Comparison of ENCODE assay signal across 1 cellular context in the genomic region with DNA sequence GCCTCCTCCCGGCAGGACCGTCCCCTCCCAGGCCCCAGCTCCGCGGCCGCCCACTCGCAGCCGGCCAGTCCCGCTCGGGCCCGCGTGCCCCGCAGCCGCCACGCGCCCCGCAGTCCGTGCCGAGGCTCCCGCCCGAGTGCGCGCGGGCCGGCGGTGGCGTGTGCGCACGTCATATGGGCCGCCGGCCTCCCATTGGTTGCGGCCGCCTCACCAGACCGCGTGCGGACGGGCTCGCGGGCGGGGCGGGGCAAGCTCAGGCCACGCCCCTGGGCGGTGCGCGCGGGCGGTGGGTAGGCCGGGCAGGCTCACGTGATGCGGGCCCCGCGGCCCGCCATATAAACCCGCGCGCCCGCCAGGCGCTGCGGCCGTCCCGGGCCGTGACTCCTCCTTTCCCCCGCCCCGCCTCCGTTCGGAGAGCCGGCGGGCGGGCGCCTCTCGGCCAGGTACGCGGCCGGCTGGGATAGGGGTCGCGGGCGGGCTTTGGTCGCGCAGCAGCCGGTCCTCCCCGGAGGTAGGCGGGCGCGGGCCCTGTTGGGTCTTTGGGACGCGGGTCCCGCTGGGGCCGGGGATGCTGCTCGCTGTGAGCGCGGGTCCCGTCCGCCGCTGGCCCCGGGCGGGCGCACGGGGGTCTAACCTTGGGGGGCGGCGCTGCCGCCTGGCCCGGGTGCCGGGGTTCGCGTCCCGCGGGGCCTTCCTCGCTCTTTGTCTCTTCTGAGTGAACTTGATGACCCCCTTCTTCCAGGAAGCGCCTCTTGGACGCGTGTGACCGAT.
A peak's percentile ranks its signal among the peaks of the same experiment; 100 is the strongest.
TF ChIP-seq lines count a peak whose summit lies in the region.

A gene (plus strand): TSS at position 362 of the 771 bp plus-strand sequence. CDS start 408 bp downstream, at position 770.

TF ChIP-seq in K562, 482 proteins besides CTCF, POLR2A, EP300 and RAD21 (continued from another document and continues in another):
- TF ChIP-seq YY1 (IDR thresholded peaks at IDR 0.05; ENCODE audit: borderline replicate concordance in 1 of 3, control insufficient read depth in 1 of 3, extremely low read depth in 1 of 3, insufficient read depth in 3 of 3, insufficient read length in 1 of 3, insufficient replicate concordance in 2 of 3, low read depth in 1 of 3, low read length in 2 of 3) (peak in 2 of 3 experiments; percentile 73 to 85), GATAD2B (IDR thresholded peaks at IDR 0.05; ENCODE audit: borderline replicate concordance) (peak; percentile 100), MTA3 (IDR thresholded peaks at IDR 0.05; ENCODE audit: borderline replicate concordance) (peak; percentile 99), SREBF1 (IDR thresholded peaks at IDR 0.05; ENCODE audit: borderline replicate concordance, low read depth, low read length) (peak; percentile 100), HCFC1 (IDR thresholded peaks at IDR 0.05; ENCODE audit: low read depth, low read length) (peak; percentile 40), JUND (IDR thresholded peaks at IDR 0.05; ENCODE audit: borderline replicate concordance, low read depth, low read length) (no peak; the same call in 1 of the 2 replicates), JUND (tag; IDR thresholded peaks at IDR 0.05; ENCODE audit: borderline replicate concordance, low read depth, low read length) (peak; percentile 4; the same call in 1 of the 3 replicates), SIN3B (IDR thresholded peaks at IDR 0.05; ENCODE audit: low read depth) (peak; percentile 68), KLF1 (tag; IDR thresholded peaks at IDR 0.05) (no peak), ADNP (tag; IDR thresholded peaks at IDR 0.05) (no peak), SP2 (IDR thresholded peaks at IDR 0.05; ENCODE audit: extremely low read depth, low read depth, low read length, poor library complexity, severe bottlenecking) (no peak), GTF2A2 (tag; IDR thresholded peaks at IDR 0.05) (peak; percentile 67; the same call in 1 of the 2 replicates), CTBP1 (IDR thresholded peaks at IDR 0.05; ENCODE audit: borderline replicate concordance) (peak; percentile 99), PHB (CRISPR knock-in tag; IDR thresholded peaks at IDR 0.05) (0 out of 2 replicates have a peak, but pooled peaks have one; percentile 4), SMAD1 (IDR thresholded peaks at IDR 0.05; ENCODE audit: low read depth, low read length, partially characterized antibody) (peak; percentile 72), POLR2G (IDR thresholded peaks at IDR 0.05; ENCODE audit: low read depth, low read length) (peak; percentile 98), IFI16 (CRISPR knock-in tag; IDR thresholded peaks at IDR 0.05) (no peak), FOXK1 (CRISPR knock-in tag; IDR thresholded peaks at IDR 0.05; ENCODE audit: borderline replicate concordance) (no peak), CREB1 (IDR thresholded peaks at IDR 0.05) (peak; percentile 92), CREB1 (CRISPR knock-in tag; IDR thresholded peaks at IDR 0.05) (peak; percentile 80), HDAC1 (IDR thresholded peaks at IDR 0.05) (peak in 1 of 2 experiments; percentile 16; a peak in 1 of 4 replicates), ETV6 (IDR thresholded peaks at IDR 0.05; ENCODE audit: borderline replicate concordance in 1 of 2, low read depth in 2 of 2, low read length in 1 of 2) (peak in 1 of 2 experiments; percentile 51; a peak in 1 of 4 replicates), ETV6 (CRISPR knock-in tag; IDR thresholded peaks at IDR 0.05; ENCODE audit: borderline replicate concordance) (peak; percentile 88; the same call in 1 of the 2 replicates), PRPF4 (IDR thresholded peaks at IDR 0.05; ENCODE audit: insufficient read depth, low read depth, low read length, poor library complexity, severe bottlenecking) (no peak), BACH1 (tag; IDR thresholded peaks at IDR 0.05) (no peak), PML (IDR thresholded peaks at IDR 0.05; ENCODE audit: low read length) (peak; percentile 83), ELF4 (CRISPR knock-in tag; IDR thresholded peaks at IDR 0.05) (no peak), WHSC1 (IDR thresholded peaks at IDR 0.05; ENCODE audit: low read length) (no peak), NFYB (IDR thresholded peaks at IDR 0.05; ENCODE audit: extremely low read depth, insufficient read length) (peak; percentile 90)
- TF ChIP-seq, protein P1, sequence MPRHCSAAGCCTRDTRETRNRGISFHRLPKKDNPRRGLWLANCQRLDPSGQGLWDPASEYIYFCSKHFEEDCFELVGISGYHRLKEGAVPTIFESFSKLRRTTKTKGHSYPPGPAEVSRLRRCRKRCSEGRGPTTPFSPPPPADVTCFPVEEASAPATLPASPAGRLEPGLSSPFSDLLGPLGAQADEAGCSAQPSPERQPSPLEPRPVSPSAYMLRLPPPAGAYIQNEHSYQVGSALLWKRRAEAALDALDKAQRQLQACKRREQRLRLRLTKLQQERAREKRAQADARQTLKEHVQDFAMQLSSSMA (CRISPR knock-in tag; IDR thresholded peaks at IDR 0.05): peak; percentile 61; the same call in 1 of the 2 replicates
- TF ChIP-seq, protein P2, sequence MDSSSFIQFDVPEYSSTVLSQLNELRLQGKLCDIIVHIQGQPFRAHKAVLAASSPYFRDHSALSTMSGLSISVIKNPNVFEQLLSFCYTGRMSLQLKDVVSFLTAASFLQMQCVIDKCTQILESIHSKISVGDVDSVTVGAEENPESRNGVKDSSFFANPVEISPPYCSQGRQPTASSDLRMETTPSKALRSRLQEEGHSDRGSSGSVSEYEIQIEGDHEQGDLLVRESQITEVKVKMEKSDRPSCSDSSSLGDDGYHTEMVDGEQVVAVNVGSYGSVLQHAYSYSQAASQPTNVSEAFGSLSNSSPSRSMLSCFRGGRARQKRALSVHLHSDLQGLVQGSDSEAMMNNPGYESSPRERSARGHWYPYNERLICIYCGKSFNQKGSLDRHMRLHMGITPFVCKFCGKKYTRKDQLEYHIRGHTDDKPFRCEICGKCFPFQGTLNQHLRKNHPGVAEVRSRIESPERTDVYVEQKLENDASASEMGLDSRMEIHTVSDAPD (CRISPR knock-in tag; IDR thresholded peaks at IDR 0.05): no peak
- TF ChIP-seq, protein P3, sequence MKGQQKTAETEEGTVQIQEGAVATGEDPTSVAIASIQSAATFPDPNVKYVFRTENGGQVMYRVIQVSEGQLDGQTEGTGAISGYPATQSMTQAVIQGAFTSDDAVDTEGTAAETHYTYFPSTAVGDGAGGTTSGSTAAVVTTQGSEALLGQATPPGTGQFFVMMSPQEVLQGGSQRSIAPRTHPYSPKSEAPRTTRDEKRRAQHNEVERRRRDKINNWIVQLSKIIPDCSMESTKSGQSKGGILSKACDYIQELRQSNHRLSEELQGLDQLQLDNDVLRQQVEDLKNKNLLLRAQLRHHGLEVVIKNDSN (CRISPR knock-in tag; IDR thresholded peaks at IDR 0.05): peak; percentile 87
- TF ChIP-seq, protein P4, sequence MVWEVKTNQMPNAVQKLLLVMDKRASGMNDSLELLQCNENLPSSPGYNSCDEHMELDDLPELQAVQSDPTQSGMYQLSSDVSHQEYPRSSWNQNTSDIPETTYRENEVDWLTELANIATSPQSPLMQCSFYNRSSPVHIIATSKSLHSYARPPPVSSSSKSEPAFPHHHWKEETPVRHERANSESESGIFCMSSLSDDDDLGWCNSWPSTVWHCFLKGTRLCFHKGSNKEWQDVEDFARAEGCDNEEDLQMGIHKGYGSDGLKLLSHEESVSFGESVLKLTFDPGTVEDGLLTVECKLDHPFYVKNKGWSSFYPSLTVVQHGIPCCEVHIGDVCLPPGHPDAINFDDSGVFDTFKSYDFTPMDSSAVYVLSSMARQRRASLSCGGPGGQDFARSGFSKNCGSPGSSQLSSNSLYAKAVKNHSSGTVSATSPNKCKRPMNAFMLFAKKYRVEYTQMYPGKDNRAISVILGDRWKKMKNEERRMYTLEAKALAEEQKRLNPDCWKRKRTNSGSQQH (CRISPR knock-in tag; IDR thresholded peaks at IDR 0.05): no peak
- TF ChIP-seq, protein P5, sequence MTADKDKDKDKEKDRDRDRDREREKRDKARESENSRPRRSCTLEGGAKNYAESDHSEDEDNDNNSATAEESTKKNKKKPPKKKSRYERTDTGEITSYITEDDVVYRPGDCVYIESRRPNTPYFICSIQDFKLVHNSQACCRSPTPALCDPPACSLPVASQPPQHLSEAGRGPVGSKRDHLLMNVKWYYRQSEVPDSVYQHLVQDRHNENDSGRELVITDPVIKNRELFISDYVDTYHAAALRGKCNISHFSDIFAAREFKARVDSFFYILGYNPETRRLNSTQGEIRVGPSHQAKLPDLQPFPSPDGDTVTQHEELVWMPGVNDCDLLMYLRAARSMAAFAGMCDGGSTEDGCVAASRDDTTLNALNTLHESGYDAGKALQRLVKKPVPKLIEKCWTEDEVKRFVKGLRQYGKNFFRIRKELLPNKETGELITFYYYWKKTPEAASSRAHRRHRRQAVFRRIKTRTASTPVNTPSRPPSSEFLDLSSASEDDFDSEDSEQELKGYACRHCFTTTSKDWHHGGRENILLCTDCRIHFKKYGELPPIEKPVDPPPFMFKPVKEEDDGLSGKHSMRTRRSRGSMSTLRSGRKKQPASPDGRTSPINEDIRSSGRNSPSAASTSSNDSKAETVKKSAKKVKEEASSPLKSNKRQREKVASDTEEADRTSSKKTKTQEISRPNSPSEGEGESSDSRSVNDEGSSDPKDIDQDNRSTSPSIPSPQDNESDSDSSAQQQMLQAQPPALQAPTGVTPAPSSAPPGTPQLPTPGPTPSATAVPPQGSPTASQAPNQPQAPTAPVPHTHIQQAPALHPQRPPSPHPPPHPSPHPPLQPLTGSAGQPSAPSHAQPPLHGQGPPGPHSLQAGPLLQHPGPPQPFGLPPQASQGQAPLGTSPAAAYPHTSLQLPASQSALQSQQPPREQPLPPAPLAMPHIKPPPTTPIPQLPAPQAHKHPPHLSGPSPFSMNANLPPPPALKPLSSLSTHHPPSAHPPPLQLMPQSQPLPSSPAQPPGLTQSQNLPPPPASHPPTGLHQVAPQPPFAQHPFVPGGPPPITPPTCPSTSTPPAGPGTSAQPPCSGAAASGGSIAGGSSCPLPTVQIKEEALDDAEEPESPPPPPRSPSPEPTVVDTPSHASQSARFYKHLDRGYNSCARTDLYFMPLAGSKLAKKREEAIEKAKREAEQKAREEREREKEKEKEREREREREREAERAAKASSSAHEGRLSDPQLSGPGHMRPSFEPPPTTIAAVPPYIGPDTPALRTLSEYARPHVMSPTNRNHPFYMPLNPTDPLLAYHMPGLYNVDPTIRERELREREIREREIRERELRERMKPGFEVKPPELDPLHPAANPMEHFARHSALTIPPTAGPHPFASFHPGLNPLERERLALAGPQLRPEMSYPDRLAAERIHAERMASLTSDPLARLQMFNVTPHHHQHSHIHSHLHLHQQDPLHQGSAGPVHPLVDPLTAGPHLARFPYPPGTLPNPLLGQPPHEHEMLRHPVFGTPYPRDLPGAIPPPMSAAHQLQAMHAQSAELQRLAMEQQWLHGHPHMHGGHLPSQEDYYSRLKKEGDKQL (CRISPR knock-in tag; IDR thresholded peaks at IDR 0.05; ENCODE audit: borderline replicate concordance): no peak
- TF ChIP-seq, protein P6, sequence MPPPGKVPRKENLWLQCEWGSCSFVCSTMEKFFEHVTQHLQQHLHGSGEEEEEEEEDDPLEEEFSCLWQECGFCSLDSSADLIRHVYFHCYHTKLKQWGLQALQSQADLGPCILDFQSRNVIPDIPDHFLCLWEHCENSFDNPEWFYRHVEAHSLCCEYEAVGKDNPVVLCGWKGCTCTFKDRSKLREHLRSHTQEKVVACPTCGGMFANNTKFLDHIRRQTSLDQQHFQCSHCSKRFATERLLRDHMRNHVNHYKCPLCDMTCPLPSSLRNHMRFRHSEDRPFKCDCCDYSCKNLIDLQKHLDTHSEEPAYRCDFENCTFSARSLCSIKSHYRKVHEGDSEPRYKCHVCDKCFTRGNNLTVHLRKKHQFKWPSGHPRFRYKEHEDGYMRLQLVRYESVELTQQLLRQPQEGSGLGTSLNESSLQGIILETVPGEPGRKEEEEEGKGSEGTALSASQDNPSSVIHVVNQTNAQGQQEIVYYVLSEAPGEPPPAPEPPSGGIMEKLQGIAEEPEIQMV (tag; conservative IDR thresholded peaks at IDR 0.05; ENCODE audit: low read depth): no peak
- TF ChIP-seq, protein P7, sequence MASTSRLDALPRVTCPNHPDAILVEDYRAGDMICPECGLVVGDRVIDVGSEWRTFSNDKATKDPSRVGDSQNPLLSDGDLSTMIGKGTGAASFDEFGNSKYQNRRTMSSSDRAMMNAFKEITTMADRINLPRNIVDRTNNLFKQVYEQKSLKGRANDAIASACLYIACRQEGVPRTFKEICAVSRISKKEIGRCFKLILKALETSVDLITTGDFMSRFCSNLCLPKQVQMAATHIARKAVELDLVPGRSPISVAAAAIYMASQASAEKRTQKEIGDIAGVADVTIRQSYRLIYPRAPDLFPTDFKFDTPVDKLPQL (IDR thresholded peaks at IDR 0.05; ENCODE audit: extremely low read depth, insufficient read length): peak; percentile 21
- TF ChIP-seq, protein P8, sequence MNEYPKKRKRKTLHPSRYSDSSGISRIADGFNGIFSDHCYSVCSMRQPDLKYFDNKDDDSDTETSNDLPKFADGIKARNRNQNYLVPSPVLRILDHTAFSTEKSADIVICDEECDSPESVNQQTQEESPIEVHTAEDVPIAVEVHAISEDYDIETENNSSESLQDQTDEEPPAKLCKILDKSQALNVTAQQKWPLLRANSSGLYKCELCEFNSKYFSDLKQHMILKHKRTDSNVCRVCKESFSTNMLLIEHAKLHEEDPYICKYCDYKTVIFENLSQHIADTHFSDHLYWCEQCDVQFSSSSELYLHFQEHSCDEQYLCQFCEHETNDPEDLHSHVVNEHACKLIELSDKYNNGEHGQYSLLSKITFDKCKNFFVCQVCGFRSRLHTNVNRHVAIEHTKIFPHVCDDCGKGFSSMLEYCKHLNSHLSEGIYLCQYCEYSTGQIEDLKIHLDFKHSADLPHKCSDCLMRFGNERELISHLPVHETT (CRISPR knock-in tag; conservative IDR thresholded peaks at IDR 0.05 in 1 of 2, IDR thresholded peaks at IDR 0.05 in 1 of 2): peak in 1 of 2 experiments; percentile 58; a peak in 1 of 4 replicates
- TF ChIP-seq, protein P9, sequence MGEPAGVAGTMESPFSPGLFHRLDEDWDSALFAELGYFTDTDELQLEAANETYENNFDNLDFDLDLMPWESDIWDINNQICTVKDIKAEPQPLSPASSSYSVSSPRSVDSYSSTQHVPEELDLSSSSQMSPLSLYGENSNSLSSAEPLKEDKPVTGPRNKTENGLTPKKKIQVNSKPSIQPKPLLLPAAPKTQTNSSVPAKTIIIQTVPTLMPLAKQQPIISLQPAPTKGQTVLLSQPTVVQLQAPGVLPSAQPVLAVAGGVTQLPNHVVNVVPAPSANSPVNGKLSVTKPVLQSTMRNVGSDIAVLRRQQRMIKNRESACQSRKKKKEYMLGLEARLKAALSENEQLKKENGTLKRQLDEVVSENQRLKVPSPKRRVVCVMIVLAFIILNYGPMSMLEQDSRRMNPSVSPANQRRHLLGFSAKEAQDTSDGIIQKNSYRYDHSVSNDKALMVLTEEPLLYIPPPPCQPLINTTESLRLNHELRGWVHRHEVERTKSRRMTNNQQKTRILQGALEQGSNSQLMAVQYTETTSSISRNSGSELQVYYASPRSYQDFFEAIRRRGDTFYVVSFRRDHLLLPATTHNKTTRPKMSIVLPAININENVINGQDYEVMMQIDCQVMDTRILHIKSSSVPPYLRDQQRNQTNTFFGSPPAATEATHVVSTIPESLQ (CRISPR knock-in tag; IDR thresholded peaks at IDR 0.05): 0 out of 2 replicates have a peak, but pooled peaks have one; percentile 70
- TF ChIP-seq, protein P10, sequence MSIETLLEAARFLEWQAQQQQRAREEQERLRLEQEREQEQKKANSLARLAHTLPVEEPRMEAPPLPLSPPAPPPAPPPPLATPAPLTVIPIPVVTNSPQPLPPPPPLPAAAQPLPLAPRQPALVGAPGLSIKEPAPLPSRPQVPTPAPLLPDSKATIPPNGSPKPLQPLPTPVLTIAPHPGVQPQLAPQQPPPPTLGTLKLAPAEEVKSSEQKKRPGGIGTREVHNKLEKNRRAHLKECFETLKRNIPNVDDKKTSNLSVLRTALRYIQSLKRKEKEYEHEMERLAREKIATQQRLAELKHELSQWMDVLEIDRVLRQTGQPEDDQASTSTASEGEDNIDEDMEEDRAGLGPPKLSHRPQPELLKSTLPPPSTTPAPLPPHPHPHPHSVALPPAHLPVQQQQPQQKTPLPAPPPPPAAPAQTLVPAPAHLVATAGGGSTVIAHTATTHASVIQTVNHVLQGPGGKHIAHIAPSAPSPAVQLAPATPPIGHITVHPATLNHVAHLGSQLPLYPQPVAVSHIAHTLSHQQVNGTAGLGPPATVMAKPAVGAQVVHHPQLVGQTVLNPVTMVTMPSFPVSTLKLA (conservative IDR thresholded peaks at IDR 0.05): peak in 1 of 2 experiments; percentile 12; a peak in 1 of 4 replicates
